8 cellular contexts compared by ENCODE assay signal in genomic region chr7:133434246-133434865, GRCh38.
DNase-seq lines count a peak whose midpoint lies in the region; ATAC-seq and TF ChIP-seq lines count a peak whose summit lies in the region.

No MANE protein-coding gene starts in this region.

- H3K27ac Mint-ChIP-seq in brain: peak overlapping the region in 3 of 5 experiments; percentile 46 to 66 (median 54)
- no peak overlapping the region for H3K27ac Mint-ChIP-seq in activated naive CD4-positive, alpha-beta T cell treated with anti-CD3 and anti-CD28 coated beads, Interleukin-2, amount 10 ng/mL, durations not matched to agents 7 days and 5 days

- DNase-seq in NOMO-1 treated with DMSO at 0.1 percent for 48 hours (lab: John Stamatoyannopoulos, UW; ENCODE audit: unreplicated experiment) (peak; percentile 13), NOMO-1 treated with dmso at 0.1 percent for 144 hours (lab: John Stamatoyannopoulos, UW; ENCODE audit: unreplicated experiment) (no peak), NCI-H1417 treated with DMSO at 0.1 percent for 48 hours (lab: John Stamatoyannopoulos, UW) (peak; percentile 10), midbrain (lab: John Stamatoyannopoulos, UW) (peak; percentile 34), mucosa of gallbladder (ENCODE audit: low spot score) (no peak)
- no peak for DNase-seq in activated naive CD4-positive, alpha-beta T cell treated with anti-CD3 and anti-CD28 coated beads, Interleukin-2, amount 10 ng/mL, durations not matched to agents 7 days and 5 days

- CTCF ChIA-PET in activated naive CD4-positive, alpha-beta T cell treated with anti-CD3 and anti-CD28 coated beads, Interleukin-2, amount 10 ng/mL, durations not matched to agents 7 days and 5 days (lab: Charles Lee): interaction anchor here (0.5 to 1.3 kb wide), 9 partner anchors 10 to 1116 kb away, joined by 3 to 5 read pairs (median 4); no protein-coding TSS in a partner anchor

- peaks cover 4% of the 10 kb centered on the region for H3K27me3 Mint-ChIP-seq in brain
- no peaks in the 10 kb centered on the region for H3K27me3 Mint-ChIP-seq in activated naive CD4-positive, alpha-beta T cell treated with anti-CD3 and anti-CD28 coated beads, Interleukin-2, amount 10 ng/mL, durations not matched to agents 7 days and 5 days

- peaks cover 7% of the 10 kb centered on the region for H3K36me3 Mint-ChIP-seq in brain
- no peaks in the 10 kb centered on the region for H3K36me3 Mint-ChIP-seq in activated naive CD4-positive, alpha-beta T cell treated with anti-CD3 and anti-CD28 coated beads, Interleukin-2, amount 10 ng/mL, durations not matched to agents 7 days and 5 days

- peak; percentile 65 to 72 for TF ChIP-seq CTCF in brain (conservative IDR thresholded peaks at IDR 0.05)

- H3K4me3 Mint-ChIP-seq in brain: peak overlapping the region in 1 of 5 experiments; percentile 50
- no peak overlapping the region for H3K4me3 Mint-ChIP-seq in activated naive CD4-positive, alpha-beta T cell treated with anti-CD3 and anti-CD28 coated beads, Interleukin-2, amount 10 ng/mL, durations not matched to agents 7 days and 5 days

- H3K4me1 Mint-ChIP-seq in brain: peaks cover 36% of the 10 kb centered on the region
- no peaks in the 10 kb centered on the region for H3K4me1 Mint-ChIP-seq in activated naive CD4-positive, alpha-beta T cell treated with anti-CD3 and anti-CD28 coated beads, Interleukin-2, amount 10 ng/mL, durations not matched to agents 7 days and 5 days

- no peak for ATAC-seq in activated CD4-positive, CD25-positive, alpha-beta regulatory T cell treated with anti-CD3 and anti-CD28 coated beads, Interleukin-2, amount 50 U/mL, for 24 hours

- peaks cover 0 to 4% (median 0%) of the 10 kb centered on the region in 5 experiments for H3K9me3 Mint-ChIP-seq in brain
- H3K9me3 Mint-ChIP-seq in activated naive CD4-positive, alpha-beta T cell treated with anti-CD3 and anti-CD28 coated beads, Interleukin-2, amount 10 ng/mL, durations not matched to agents 7 days and 5 days: no peaks in the 10 kb centered on the region

Comparison
In these comparisons a context has a peak if more than half of its experiments do, and no peak if none do; other contexts are left out.
1. DNase-seq: peak in NOMO-1 treated with DMSO at 0.1 percent for 48 hours (single experiment), NCI-H1417 treated with DMSO at 0.1 percent for 48 hours (single experiment) and midbrain (single experiment); none in NOMO-1 treated with dmso at 0.1 percent for 144 hours (single experiment), mucosa of gallbladder (single experiment) and activated naive CD4-positive, alpha-beta T cell treated with anti-CD3 and anti-CD28 coated beads, Interleukin-2, amount 10 ng/mL, durations not matched to agents 7 days and 5 days (single experiment).